Comparison of ENCODE assay signal across 17 cellular contexts in genomic region chr3:161475905-161476304, GRCh38. TPM values are rescaled to one million over a fixed set of nuclear protein-coding genes. Genes with fewer than 3 reads are reported as not detected.
DNase-seq lines count a peak whose midpoint lies in the region; ATAC-seq, FAIRE-seq and TF ChIP-seq lines count a peak whose summit lies in the region.
"Had no signal": no experiment of that assay in that cellular context is flagged by ENCODE, and none has a peak within 500 bp of the region (broad histone marks: within the 10 kb centered on the region; RNA-seq: fewer than 3 reads in every experiment).

No MANE protein-coding gene starts in this region.

- peaks cover 0 to 18% (median 5%) of the 10 kb centered on the region in 5 donors for H3K27me3 Mint-ChIP-seq in naive thymus-derived CD4-positive, alpha-beta T cell

- no peak for TF ChIP-seq POLR2A in A549 (IDR thresholded peaks at IDR 0.05; ENCODE audit: low read length)

- 0 out of 3 replicates have a peak overlapping the region, but pooled peaks have one; percentile 24 for H3K4me2 ChIP-seq in A549

- in situ Hi-C loops in astrocyte of the spinal cord (cut with HindIII; ENCODE audit: low sequenced_read_pairs) = no loop called here

- H3K27ac Mint-ChIP-seq in naive thymus-derived CD4-positive, alpha-beta T cell = no peak overlapping the region

- no peak for FAIRE-seq in A549 (lab: Jason Lieb, UNC)

- TF ChIP-seq CTCF in A549 (IDR thresholded peaks at IDR 0.05) (no peak), astrocyte of the spinal cord (IDR thresholded peaks at IDR 0.05; ENCODE audit: low read depth, low read length) (no peak), mucosa of descending colon (IDR thresholded peaks at IDR 0.05) (no peak)

- no peaks in the 10 kb centered on the region for H3K27me3 ChIP-seq in naive thymus-derived CD4-positive, alpha-beta T cell (ENCODE audit: control insufficient read depth in 2 of 2, insufficient read depth in 2 of 2, low read length in 2 of 2)
- H3K27me3 ChIP-seq: colonic mucosa, MG63, transverse colon had no signal

- no peak overlapping the region for H3K4me3 Mint-ChIP-seq in naive thymus-derived CD4-positive, alpha-beta T cell

- TF ChIP-seq EP300 in A549 (IDR thresholded peaks at IDR 0.05) = no peak

- H3K9me3 Mint-ChIP-seq in naive thymus-derived CD4-positive, alpha-beta T cell = no peaks in the 10 kb centered on the region

- intact Hi-C loops in mucosa of descending colon (cut with DNase I, micrococcal nuclease) = no loop called here
- intact Hi-C loops in naive thymus-derived CD4-positive, alpha-beta T cell (cut with micrococcal nuclease) = no loop called here

- TF ChIP-seq RAD21 in A549 (conservative IDR thresholded peaks at IDR 0.05 in 1 of 2, IDR thresholded peaks at IDR 0.05 in 1 of 2) = no peak

- H3K9me3 ChIP-seq in A549 (no peaks in the 10 kb centered on the region), mucosa of descending colon (no peaks in the 10 kb centered on the region)
- H3K9me3 ChIP-seq in naive thymus-derived CD4-positive, alpha-beta T cell (ENCODE audit: control insufficient read depth in 2 of 3, low read length in 3 of 3) = no peaks in the 10 kb centered on the region
- H3K9me3 ChIP-seq: colonic mucosa, MG63, psoas muscle, transverse colon had no signal

- H3K4me1 Mint-ChIP-seq in naive thymus-derived CD4-positive, alpha-beta T cell = peaks cover 0 to 3% (median 0%) of the 10 kb centered on the region in 7 donors

- H3K27ac ChIP-seq in A549 = no peak overlapping the region
- H3K27ac ChIP-seq in naive thymus-derived CD4-positive, alpha-beta T cell (ENCODE audit: low read depth, low read length) = no peak overlapping the region
- H3K27ac ChIP-seq: colonic mucosa, psoas muscle, transverse colon had no signal

- H3K4me1 ChIP-seq in A549 = peaks cover 3% of the 10 kb centered on the region; the same call in 1 of the 3 replicates
- no peaks in the 10 kb centered on the region for H3K4me1 ChIP-seq in mucosa of descending colon (ENCODE audit: low read depth)
- H3K4me1 ChIP-seq in naive thymus-derived CD4-positive, alpha-beta T cell (ENCODE audit: control insufficient read depth in 2 of 2, insufficient read depth in 2 of 2, low read length in 2 of 2) = no peaks in the 10 kb centered on the region
- H3K4me1 ChIP-seq: colonic mucosa, psoas muscle, transverse colon had no signal

- CTCF ChIA-PET in A549 (lab: Yijun Ruan, JAX) = interaction anchor here (0.5 kb wide), 1 partner anchor 761 kb away, joined by 4 read pairs; no protein-coding TSS in a partner anchor
- CTCF ChIA-PET in naive thymus-derived CD4-positive, alpha-beta T cell (lab: Charles Lee) = no interaction called here

- ATAC-seq in A549 (peak in 1 of 2 experiments; percentile 60; a peak in 2 of 6 replicates), left lobe of liver (peak; percentile 79), mucosa of descending colon (no peak)
- ATAC-seq in naive thymus-derived CD4-positive, alpha-beta T cell = no peak
- ATAC-seq: psoas muscle had no signal

- H3K36me3 Mint-ChIP-seq in naive thymus-derived CD4-positive, alpha-beta T cell = no peaks in the 10 kb centered on the region

- POLR2A ChIA-PET in A549 (lab: Yijun Ruan, JAX) = interaction anchor here (0.7 kb wide), 1 partner anchor 21 kb away, joined by 4 read pairs; no protein-coding TSS in a partner anchor
- POLR2A ChIA-PET in naive thymus-derived CD4-positive, alpha-beta T cell (lab: Charles Lee) = no interaction called here

- no peak overlapping the region for H3K4me3 ChIP-seq in A549
- H3K4me3 ChIP-seq in astrocyte of the spinal cord (ENCODE audit: low read depth, low read length) = no peak overlapping the region
- H3K4me3 ChIP-seq in mucosa of descending colon = no peak overlapping the region
- H3K4me3 ChIP-seq in naive thymus-derived CD4-positive, alpha-beta T cell (ENCODE audit: low read length) = no peak overlapping the region
- H3K4me3 ChIP-seq: colonic mucosa, MG63, psoas muscle, transverse colon had no signal

- no peaks in the 10 kb centered on the region for H3K36me3 ChIP-seq in mucosa of descending colon (ENCODE audit: low read depth)
- H3K36me3 ChIP-seq in naive thymus-derived CD4-positive, alpha-beta T cell (ENCODE audit: control insufficient read depth in 2 of 3, insufficient read depth in 3 of 3, low read length in 3 of 3) = no peaks in the 10 kb centered on the region
- H3K36me3 ChIP-seq: colonic mucosa, MG63, transverse colon had no signal

- DNase-seq in A549 (ENCODE audit: low read depth in 1 of 2, low spot score in 1 of 2) (peak; percentile 5 to 45), HuH-7.5 (ENCODE audit: low spot score) (peak; percentile 13), astrocyte of the spinal cord (ENCODE audit: low read depth, low spot score) (peak; percentile 18), left lobe of liver (ENCODE audit: low spot score) (no peak), Ammon's horn (ENCODE audit: low spot score) (no peak), mucosa of descending colon (no peak), NCI-H524 (lab: John Stamatoyannopoulos, UW) (no peak)
- no peak for DNase-seq in naive thymus-derived CD4-positive, alpha-beta T cell
- DNase-seq: activated CD4-positive, CD25-positive, alpha-beta regulatory T cell; activated naive CD4-positive, alpha-beta T cell treated with anti-CD3 and anti-CD28 coated beads, Interleukin-2, amount 50 U/mL, for 16 hours; colonic mucosa; DMS79; MG63; NCI-H2107; psoas muscle; transverse colon had no signal

TF ChIP-seq in A549, 52 proteins besides CTCF, POLR2A, EP300 and RAD21:
- TF ChIP-seq JUNB (IDR thresholded peaks at IDR 0.05) (no peak), GATA3 (IDR thresholded peaks at IDR 0.05; ENCODE audit: borderline replicate concordance) (peak; percentile 56), RNF2 (IDR thresholded peaks at IDR 0.05; ENCODE audit: borderline replicate concordance, low read depth) (no peak)

RNA-seq across cellular contexts. Expression of gene OTOL1, which starts 20.7 kb away (rescaled TPM):
- polyA plus RNA-seq in A549 (2011; rRNA removed) (not detected in 2 replicates), A549 (2017; fragmentation: RNase III; extraction: RNeasy Plus Mini Kit Qiagen cat#74134 plus additional on column Dnase treatment) (not detected in 3 replicates)
- polyA plus RNA-seq in A549 (2012; cell fraction: cytosol; rRNA removed) = not detected in 2 replicates
- polyA plus RNA-seq in A549 (2012; cell fraction: nucleus; rRNA removed) = not detected in 2 replicates
- not detected in 2 replicates for polyA minus RNA-seq in A549 (2011; rRNA and poly(A)+ RNA removed)
- total RNA-seq in left lobe of liver (not detected), mucosa of descending colon (not detected)
- total RNA-seq in naive thymus-derived CD4-positive, alpha-beta T cell = not detected
- polyA plus RNA-seq in naive thymus-derived CD4-positive, alpha-beta T cell = not detected
- total RNA-seq: colonic mucosa, fibroblast of lung, psoas muscle, transverse colon had no signal
- polyA plus RNA-seq: fibroblast of lung, psoas muscle had no signal

Comparison
In these comparisons a context has a peak if more than half of its experiments do, and no peak if none do; other contexts are left out.
1. DNase-seq: peak in A549 (2 of 2), HuH-7.5 (single experiment) and astrocyte of the spinal cord (single experiment); none in left lobe of liver (single experiment), Ammon's horn (single experiment), mucosa of descending colon (0 of 3), NCI-H524 (0 of 2) and naive thymus-derived CD4-positive, alpha-beta T cell (0 of 9).